In genomic region chr9:69215774-69216482, GRCh38 we compare ENCODE assay signal across 1 cellular context.
A peak's percentile ranks its signal among the peaks of the same experiment; 100 is the strongest.
TF ChIP-seq lines count a peak whose summit lies in the region.

No MANE protein-coding gene starts in this region.

TF ChIP-seq in K562, 482 proteins besides CTCF, POLR2A, EP300 and RAD21 (continued from another document and continues in another):
- no peak for TF ChIP-seq THAP12 (CRISPR knock-in tag; IDR thresholded peaks at IDR 0.05)
- peak; percentile 95 for TF ChIP-seq ZNF644 (tag; IDR thresholded peaks at IDR 0.05; ENCODE audit: low read depth)
- TF ChIP-seq ILF3 (IDR thresholded peaks at IDR 0.05; ENCODE audit: borderline replicate concordance) = no peak
- TF ChIP-seq MNT (conservative IDR thresholded peaks at IDR 0.05) = peak in 1 of 2 experiments; percentile 53; a peak in 1 of 4 replicates
- TF ChIP-seq RB1 (IDR thresholded peaks at IDR 0.05; ENCODE audit: low read depth) = no peak
- no peak for TF ChIP-seq FIP1L1 (IDR thresholded peaks at IDR 0.05; ENCODE audit: low read depth, low read length, poor library complexity, severe bottlenecking)
- no peak for TF ChIP-seq ZBTB43 (CRISPR knock-in tag; IDR thresholded peaks at IDR 0.05)
- TF ChIP-seq ZBTB40 (IDR thresholded peaks at IDR 0.05) = no peak
- TF ChIP-seq ZBTB40 (CRISPR knock-in tag; IDR thresholded peaks at IDR 0.05) = no peak
- TF ChIP-seq ZNF277 (CRISPR knock-in tag; IDR thresholded peaks at IDR 0.05; ENCODE audit: borderline replicate concordance) = no peak
- no peak for TF ChIP-seq ETV5 (CRISPR knock-in tag; IDR thresholded peaks at IDR 0.05; ENCODE audit: low read depth)
- TF ChIP-seq NUFIP1 (IDR thresholded peaks at IDR 0.05; ENCODE audit: partially characterized antibody) = no peak
- TF ChIP-seq SMARCA5 (IDR thresholded peaks at IDR 0.05) = no peak
- TF ChIP-seq POLR2AphosphoS5 (IDR thresholded peaks at IDR 0.05; ENCODE audit: control insufficient read depth, insufficient read depth, low read depth, low read length) = peak; percentile 96
- TF ChIP-seq RCOR1 (IDR thresholded peaks at IDR 0.05; ENCODE audit: borderline replicate concordance in 1 of 2, low read depth in 2 of 2, low read length in 2 of 2) = peak in 1 of 2 experiments; percentile 89; a peak in 2 of 4 replicates
- peak; percentile 12 for TF ChIP-seq PRDM10 (IDR thresholded peaks at IDR 0.05; ENCODE audit: partially characterized antibody)
- TF ChIP-seq BCOR (IDR thresholded peaks at IDR 0.05) = peak; percentile 69
- peak in 1 of 2 experiments; percentile 56; a peak in 1 of 3 replicates for TF ChIP-seq CBX3 (IDR thresholded peaks at IDR 0.05; ENCODE audit: borderline replicate concordance in 1 of 2, low read length in 2 of 2)
- TF ChIP-seq SMARCE1 (IDR thresholded peaks at IDR 0.05) = peak; percentile 96
- TF ChIP-seq ZBTB9 (CRISPR knock-in tag; IDR thresholded peaks at IDR 0.05) = no peak
- TF ChIP-seq TSC22D4 (tag; IDR thresholded peaks at IDR 0.05) = no peak
- TF ChIP-seq RBM14 (IDR thresholded peaks at IDR 0.05; ENCODE audit: borderline replicate concordance, insufficient read depth, low read depth, low read length) = no peak
- TF ChIP-seq ZKSCAN1 (IDR thresholded peaks at IDR 0.05; ENCODE audit: low read depth, low read length) = no peak
- no peak; the same call in 1 of the 2 replicates for TF ChIP-seq MYBL2 (IDR thresholded peaks at IDR 0.05; ENCODE audit: low read depth)
- no peak for TF ChIP-seq MYBL2 (CRISPR knock-in tag; IDR thresholded peaks at IDR 0.05; ENCODE audit: borderline replicate concordance)
- TF ChIP-seq RBBP5 (IDR thresholded peaks at IDR 0.05; ENCODE audit: borderline replicate concordance, insufficient read depth, low read length, poor library complexity, severe bottlenecking) = no peak
- no peak for TF ChIP-seq NFE2L1 (tag; IDR thresholded peaks at IDR 0.05; ENCODE audit: borderline replicate concordance, low read depth)
- TF ChIP-seq MTA2 (IDR thresholded peaks at IDR 0.05; ENCODE audit: low read depth) = peak; percentile 97
- TF ChIP-seq HDGF (IDR thresholded peaks at IDR 0.05) = no peak
- TF ChIP-seq GTF2A2 (tag; IDR thresholded peaks at IDR 0.05) = no peak
- TF ChIP-seq PYGO2 (tag; IDR thresholded peaks at IDR 0.05) = 0 out of 2 replicates have a peak, but pooled peaks have one; percentile 66
- TF ChIP-seq BRD4 (IDR thresholded peaks at IDR 0.05) = no peak
- TF ChIP-seq HMGXB4 (CRISPR knock-in tag; IDR thresholded peaks at IDR 0.05) = no peak
